In genomic region chr10:126702181-126702580, GRCh38 we compare ENCODE assay signal across 28 cellular contexts. TPM values are rescaled to one million over a fixed set of nuclear protein-coding genes. Genes with fewer than 3 reads are reported as not detected.
DNase-seq lines count a peak whose midpoint lies in the region; ATAC-seq and TF ChIP-seq lines count a peak whose summit lies in the region.
"Had no signal": no experiment of that assay in that cellular context is flagged by ENCODE, and none has a peak within 500 bp of the region (broad histone marks: within the 10 kb centered on the region; RNA-seq: fewer than 3 reads in every experiment).

No MANE protein-coding gene starts in this region.

- POLR2A ChIA-PET in A673 (lab: Charles Lee; ENCODE audit: low non-redundant PET) = no interaction called here

- H3K4me1 ChIP-seq in lung (ENCODE audit: control insufficient read depth in 2 of 2, insufficient read depth in 2 of 2, low read length in 2 of 2) (no peaks in the 10 kb centered on the region), A673 (ENCODE audit: insufficient read depth, low read length, poor library complexity, severe bottlenecking) (no peaks in the 10 kb centered on the region), BE2C (no peaks in the 10 kb centered on the region)
- H3K4me1 ChIP-seq: ascending aorta, foreskin keratinocyte, heart right ventricle, right lobe of liver, tibial artery had no signal

- intact Hi-C loops in A673 (cut with micrococcal nuclease; ENCODE audit: unreplicated experiment) = no loop called here

- no peak overlapping the region for H3K4me3 ChIP-seq in astrocyte of the cerebellum (ENCODE audit: low read depth, low read length)
- H3K4me3 ChIP-seq in lung = no peak overlapping the region
- no peak overlapping the region for H3K4me3 ChIP-seq in A673 (ENCODE audit: low read depth, low read length, poor library complexity, severe bottlenecking)
- H3K4me3 ChIP-seq in BE2C (ENCODE audit: low read depth, low read length) = no peak overlapping the region
- H3K4me3 ChIP-seq: ascending aorta, GM23338, heart right ventricle, ovary, right lobe of liver, tibial artery had no signal

- CTCF ChIA-PET in A673 (lab: Charles Lee) = no interaction called here

- peak; percentile 74 for DNase-seq in HT1080 (ENCODE audit: low read depth)
- peak; percentile 26 for DNase-seq in astrocyte of the cerebellum (ENCODE audit: low read depth)
- DNase-seq in lung (ENCODE audit: low spot score) = peak; percentile 7
- DNase-seq in A673 (ENCODE audit: low spot score) = no peak
- no peak for DNase-seq in mesothelial cell of epicardium (ENCODE audit: low spot score in 2 of 2, unreplicated experiment in 2 of 2)
- DNase-seq in BE2C = no peak
- DNase-seq: activated CD4-positive, alpha-beta memory T cell treated with anti-CD3 and anti-CD28 coated beads for 36 hours; activated CD4-positive, CD25-positive, alpha-beta regulatory T cell; activated naive CD8-positive, alpha-beta T cell treated with anti-CD3 and anti-CD28 coated beads for 36 hours; AML-193; CD8-positive, alpha-beta T cell; DMS 273 treated with DMSO at 0.1 percent for 48 hours; foreskin keratinocyte; heart right ventricle; Karpas-422; NCI-H2029; NCI-H748 treated with DMSO at 0.1 percent for 48 hours; ovary; right lobe of liver; T1000; tibial artery had no signal

- no peaks in the 10 kb centered on the region for H3K36me3 ChIP-seq in lung (ENCODE audit: control insufficient read depth in 2 of 2, insufficient read depth in 2 of 2, low read length in 2 of 2)
- no peaks in the 10 kb centered on the region for H3K36me3 ChIP-seq in A673 (ENCODE audit: insufficient read depth, low read length, poor library complexity, severe bottlenecking)
- no peaks in the 10 kb centered on the region for H3K36me3 ChIP-seq in BE2C
- H3K36me3 ChIP-seq: ascending aorta, heart right ventricle, ovary, right lobe of liver, tibial artery had no signal

- H3K27me3 ChIP-seq in lung (ENCODE audit: control insufficient read depth, insufficient read depth) (no peaks in the 10 kb centered on the region), A673 (replicated peaks; ENCODE audit: insufficient read depth, low read depth, low read length, poor library complexity) (peaks cover 38% of the 10 kb centered on the region), BE2C (no peaks in the 10 kb centered on the region)
- H3K27me3 ChIP-seq: ascending aorta, foreskin keratinocyte, ovary, right lobe of liver had no signal

- in situ Hi-C loops in astrocyte of the cerebellum (cut with HindIII; ENCODE audit: low sequenced_read_pairs) = no loop called here

- WGBS in lung, 2 donors = 81 to 90% methylated on average over 3 of the region's 3 CpGs

- H3K27ac Mint-ChIP-seq in mesothelial cell of epicardium = no peak overlapping the region
- H3K27ac Mint-ChIP-seq: activated CD4-positive, alpha-beta memory T cell treated with anti-CD3 and anti-CD28 coated beads for 36 hours; activated naive CD8-positive, alpha-beta T cell treated with anti-CD3 and anti-CD28 coated beads for 36 hours; CD8-positive, alpha-beta T cell; GM23338; natural killer cell treated with Interleukin-12 subunit alpha and Interleukin-12 subunit beta and Interleukin-15 and Interleukin-18, amount 100 ng/mL, for 72 hours; stimulated activated naive CD8-positive, alpha-beta T cell treated with anti-CD3 and anti-CD28 coated beads, Interleukin-15, Interleukin-2, amounts not matched to agents 100 ng/mL and 50 ng/mL, for 24 hours had no signal

- ATAC-seq in lung (ENCODE audit: insufficient read depth, low FRiP score) = no peak
- ATAC-seq in GM18870 (IDR thresholded peaks at IDR 0.05; ENCODE audit: unreplicated experiment) = no peak
- ATAC-seq: CD8-positive, alpha-beta T cell; foreskin keratinocyte; GM23338; heart right ventricle; left lobe of liver; natural killer cell treated with Interleukin-12 subunit alpha and Interleukin-12 subunit beta and Interleukin-15 and Interleukin-18, amount 100 ng/mL, for 72 hours; right lobe of liver had no signal

- peaks cover 0 to 5% of the 10 kb centered on the region in 2 donors for H3K9me3 ChIP-seq in lung (ENCODE audit: control insufficient read depth in 2 of 2, insufficient read depth in 1 of 2, low read length in 1 of 2)
- no peaks in the 10 kb centered on the region for H3K9me3 ChIP-seq in A673 (ENCODE audit: low read depth, low read length, poor library complexity, severe bottlenecking)
- H3K9me3 ChIP-seq in BE2C = no peaks in the 10 kb centered on the region
- H3K9me3 ChIP-seq: ascending aorta, heart right ventricle, ovary, right lobe of liver, tibial artery had no signal

- H3K4me1 Mint-ChIP-seq in mesothelial cell of epicardium = peaks cover 3% of the 10 kb centered on the region
- H3K4me1 Mint-ChIP-seq: activated naive CD8-positive, alpha-beta T cell treated with anti-CD3 and anti-CD28 coated beads for 36 hours had no signal

- BruUV-seq in A673 (replicated peaks; lab: Mats Ljungman, UMichigan) = no TSS peak

- H3K36me3 Mint-ChIP-seq in mesothelial cell of epicardium = no peaks in the 10 kb centered on the region
- H3K36me3 Mint-ChIP-seq: activated CD4-positive, alpha-beta memory T cell treated with anti-CD3 and anti-CD28 coated beads for 36 hours; activated naive CD8-positive, alpha-beta T cell treated with anti-CD3 and anti-CD28 coated beads for 36 hours; CD8-positive, alpha-beta T cell; natural killer cell treated with Interleukin-12 subunit alpha and Interleukin-12 subunit beta and Interleukin-15 and Interleukin-18, amount 100 ng/mL, for 72 hours had no signal

- peaks cover 4% of the 10 kb centered on the region for H3K9me3 Mint-ChIP-seq in mesothelial cell of epicardium
- H3K9me3 Mint-ChIP-seq: activated CD4-positive, alpha-beta memory T cell treated with anti-CD3 and anti-CD28 coated beads for 36 hours; activated naive CD8-positive, alpha-beta T cell treated with anti-CD3 and anti-CD28 coated beads for 36 hours; CD8-positive, alpha-beta T cell; GM23338; natural killer cell treated with Interleukin-12 subunit alpha and Interleukin-12 subunit beta and Interleukin-15 and Interleukin-18, amount 100 ng/mL, for 72 hours had no signal

- no peak for TF ChIP-seq CTCF in astrocyte of the cerebellum (IDR thresholded peaks at IDR 0.05; ENCODE audit: low read depth, low read length, missing control alignments)
- TF ChIP-seq CTCF in lung (IDR thresholded peaks at IDR 0.05; ENCODE audit: control extremely low read depth, extremely low read depth) = no peak
- TF ChIP-seq CTCF in A673 (conservative IDR thresholded peaks at IDR 0.05; ENCODE audit: low read depth, low read length) = no peak
- no peak for TF ChIP-seq CTCF in mesothelial cell of epicardium (IDR thresholded peaks at IDR 0.05; ENCODE audit: unreplicated experiment)
- no peak for TF ChIP-seq CTCF in BE2C (IDR thresholded peaks at IDR 0.05; ENCODE audit: low read depth, low read length)

- H3K27ac ChIP-seq in lung (ENCODE audit: low read depth in 1 of 2, low read length in 1 of 2) = no peak overlapping the region
- H3K27ac ChIP-seq in A673 (ENCODE audit: low read depth, low read length, poor library complexity, severe bottlenecking) = no peak overlapping the region
- H3K27ac ChIP-seq: ascending aorta, foreskin keratinocyte, heart right ventricle, ovary, right lobe of liver, tibial artery had no signal

- peaks cover 19% of the 10 kb centered on the region for H3K27me3 Mint-ChIP-seq in mesothelial cell of epicardium (ENCODE audit: low read depth)
- H3K27me3 Mint-ChIP-seq: activated CD4-positive, alpha-beta memory T cell treated with anti-CD3 and anti-CD28 coated beads for 36 hours; activated naive CD8-positive, alpha-beta T cell treated with anti-CD3 and anti-CD28 coated beads for 36 hours; stimulated activated naive CD8-positive, alpha-beta T cell treated with anti-CD3 and anti-CD28 coated beads, Interleukin-15, Interleukin-2, amounts not matched to agents 100 ng/mL and 50 ng/mL, for 24 hours had no signal

- no peak overlapping the region for H3K4me3 Mint-ChIP-seq in mesothelial cell of epicardium
- H3K4me3 Mint-ChIP-seq: activated CD4-positive, alpha-beta memory T cell treated with anti-CD3 and anti-CD28 coated beads for 36 hours; activated naive CD8-positive, alpha-beta T cell treated with anti-CD3 and anti-CD28 coated beads for 36 hours; CD8-positive, alpha-beta T cell; GM23338; natural killer cell treated with Interleukin-12 subunit alpha and Interleukin-12 subunit beta and Interleukin-15 and Interleukin-18, amount 100 ng/mL, for 72 hours; stimulated activated naive CD8-positive, alpha-beta T cell treated with anti-CD3 and anti-CD28 coated beads, Interleukin-15, Interleukin-2, amounts not matched to agents 100 ng/mL and 50 ng/mL, for 24 hours had no signal

RNA-seq across cellular contexts. Expression of gene C10orf90, which starts 31.7 kb away (rescaled TPM):
- total RNA-seq in HT1080 (2014; rRNA removed; shearing (Covaris generic)) = not detected in 2 replicates
- 0.18 TPM in 1 of 2 replicates, not detected in the other for polyA plus RNA-seq in HT1080 (2015; cell fraction: cytosol; rRNA removed)
- polyA plus RNA-seq in HT1080 (2015; cell fraction: nucleus; rRNA removed) = 0.23 and 0.66 TPM in 2 replicates
- total RNA-seq in lung (not detected), A673 (2021) (not detected in 2 replicates), mesothelial cell of epicardium (not detected in 3 replicates)
- polyA plus RNA-seq in lung = not detected
- 11.0 TPM for polyA plus RNA-seq in BE2C (2012; ENCODE audit: insufficient read depth, insufficient read length, low read depth)
- total RNA-seq: activated CD4-positive, alpha-beta memory T cell treated with anti-CD3 and anti-CD28 coated beads for 36 hours; activated naive CD8-positive, alpha-beta T cell treated with anti-CD3 and anti-CD28 coated beads for 36 hours; ascending aorta; CD8-positive, alpha-beta T cell; cerebellum; foreskin keratinocyte; natural killer cell treated with Interleukin-12 subunit alpha and Interleukin-12 subunit beta and Interleukin-15 and Interleukin-18, amount 100 ng/mL, for 72 hours; ovary had no signal
- polyA plus RNA-seq: foreskin keratinocyte, ovary had no signal

Comparison
In these comparisons a context has a peak if more than half of its experiments do, and no peak if none do; other contexts are left out.
1. DNase-seq: peak in HT1080 (single experiment), astrocyte of the cerebellum (single experiment) and lung (single experiment); none in A673 (single experiment), mesothelial cell of epicardium (0 of 2) and BE2C (single experiment).